Comparison of ENCODE assay signal across 35 cellular contexts in the genomic region with DNA sequence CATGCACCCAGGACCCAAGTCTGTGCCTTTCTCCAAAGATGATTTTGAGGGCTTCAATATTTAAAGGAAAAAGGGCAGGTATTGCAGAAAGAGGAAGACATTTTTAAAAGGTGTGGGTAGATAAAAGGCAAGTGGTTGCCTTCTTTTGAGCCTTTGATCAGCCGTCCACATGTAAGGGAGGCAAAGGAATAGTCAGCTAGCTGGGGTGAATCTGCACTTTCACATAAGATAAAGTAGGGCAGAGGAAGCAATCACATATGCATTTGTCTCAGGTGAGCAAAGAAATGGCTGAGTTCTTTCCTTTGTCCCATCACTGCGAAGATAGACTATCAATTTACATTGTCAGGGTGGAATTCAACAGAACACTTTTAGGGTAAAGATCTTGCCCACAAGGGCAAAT. TPM values are rescaled to one million over a fixed set of nuclear protein-coding genes. Genes with fewer than 3 reads are reported as not detected.
"Had no signal": no experiment of that assay in that cellular context is flagged by ENCODE, and none has a peak within 500 bp of the region (broad histone marks: within the 10 kb centered on the region; RNA-seq: fewer than 3 reads in every experiment).

No MANE protein-coding gene starts in this region.

- H3K27ac Mint-ChIP-seq: activated B cell treated with CpG ODN at 0.5 μM for 24 hours; activated CD8-positive, alpha-beta T cell treated with anti-CD3 and anti-CD28 coated beads for 36 hours; activated naive CD4-positive, alpha-beta T cell treated with anti-CD3 and anti-CD28 coated beads for 36 hours; activated naive CD4-positive, alpha-beta T cell treated with anti-CD3 and anti-CD28 coated beads, Interleukin-2, amount 50 U/mL, for 72 hours had no signal

- H3K36me3 Mint-ChIP-seq: activated naive CD4-positive, alpha-beta T cell treated with anti-CD3 and anti-CD28 coated beads, Interleukin-2, amount 50 U/mL, for 72 hours; T-cell had no signal

- H3K27me3 ChIP-seq: ascending aorta, cardiac muscle cell, Peyer's patch, SJSA1 had no signal

- H3K27me3 Mint-ChIP-seq: activated B cell treated with CpG ODN at 0.5 μM for 24 hours; activated CD8-positive, alpha-beta T cell treated with anti-CD3 and anti-CD28 coated beads for 36 hours; central memory CD8-positive, alpha-beta T cell; T-cell had no signal

- H3K4me1 Mint-ChIP-seq: activated B cell treated with CpG ODN at 0.5 μM for 24 hours had no signal

- H3K36me3 ChIP-seq: cardiac muscle cell, Peyer's patch had no signal

- H3K9me3 Mint-ChIP-seq: activated B cell treated with CpG ODN at 0.5 μM for 24 hours; activated CD8-positive, alpha-beta T cell treated with anti-CD3 and anti-CD28 coated beads for 36 hours; activated naive CD4-positive, alpha-beta T cell treated with anti-CD3 and anti-CD28 coated beads for 36 hours; activated naive CD4-positive, alpha-beta T cell treated with anti-CD3 and anti-CD28 coated beads, Interleukin-2, amount 50 U/mL, for 72 hours; central memory CD8-positive, alpha-beta T cell; T-cell had no signal

- DNase-seq: activated B cell treated with CpG ODN at 0.5 μM for 24 hours; activated CD4-positive, alpha-beta T cell treated with anti-CD3 and anti-CD28 coated beads for 4 hours; activated CD4-positive, alpha-beta T cell treated with anti-CD3 and anti-CD28 coated beads, Interleukin-2, amount 50 U/mL, for 4 hours; activated CD4-positive, CD25-positive, alpha-beta regulatory T cell treated with anti-CD3 and anti-CD28 coated beads, Interleukin-2, amount 50 U/mL, for 72 hours; activated CD8-positive, alpha-beta T cell treated with anti-CD3 and anti-CD28 coated beads for 36 hours; activated gamma-delta T cell treated with Interleukin-2 at 50 U/mL for 16 hours; activated naive CD4-positive, alpha-beta T cell treated with anti-CD3 and anti-CD28 coated beads for 36 hours; activated T-cell treated with anti-CD3 and anti-CD28 coated beads, Interleukin-2, amount 50 U/mL, for 1 hour; amniotic stem cell; MM.1S; MV-4-11; NCI-H1092; NCI-H1436 treated with DMSO at 0.1 percent for 48 hours; NCI-H1694 treated with DMSO at 0.1 percent for 48 hours; NCI-H2029; NCI-H345; NCI-H524 treated with DMSO at 0.1 percent for 48 hours; PC-3; Peyer's patch; RPMI8226; SHP77 treated with DMSO at 0.1 percent for 48 hours; SK-N-SH; T-cell; T-helper 2 cell; T-helper 9 cell had no signal

- ATAC-seq: activated CD8-positive, alpha-beta T cell treated with anti-CD3 and anti-CD28 coated beads for 36 hours; activated naive CD4-positive, alpha-beta T cell treated with anti-CD3 and anti-CD28 coated beads, Interleukin-2, amount 50 U/mL, for 72 hours; PC-3; T-cell had no signal

- H3K4me3 Mint-ChIP-seq: activated B cell treated with CpG ODN at 0.5 μM for 24 hours; activated CD8-positive, alpha-beta T cell treated with anti-CD3 and anti-CD28 coated beads for 36 hours; activated naive CD4-positive, alpha-beta T cell treated with anti-CD3 and anti-CD28 coated beads for 36 hours; central memory CD8-positive, alpha-beta T cell; T-cell had no signal

- H3K27ac ChIP-seq: ascending aorta, cardiac muscle cell, KMS-11, Peyer's patch, SJSA1, VCaP had no signal

- H3K4me3 ChIP-seq: ascending aorta, cardiac muscle cell, Peyer's patch, SJSA1 had no signal

- H3K9me3 ChIP-seq: ascending aorta, Peyer's patch, SJSA1, SK-N-SH had no signal

RNA-seq across cellular contexts. Expression of a gene that starts 42.9 kb away (rescaled TPM):
- total RNA-seq: activated B cell treated with CpG ODN at 0.5 μM for 24 hours; activated CD8-positive, alpha-beta memory T cell treated with anti-CD3 and anti-CD28 coated beads for 36 hours; activated CD8-positive, alpha-beta T cell treated with anti-CD3 and anti-CD28 coated beads for 36 hours; activated naive CD4-positive, alpha-beta T cell treated with anti-CD3 and anti-CD28 coated beads for 36 hours; activated naive CD4-positive, alpha-beta T cell treated with anti-CD3 and anti-CD28 coated beads, Interleukin-2, amount 50 U/mL, for 72 hours; ascending aorta; cardiac muscle cell; LHCN-M2; NCI-H460; PC-3; Peyer's patch; SJSA1; T-cell had no signal
- polyA plus RNA-seq: cardiac muscle cell, SK-N-SH had no signal
